8 cellular contexts compared by ENCODE assay signal in the genomic region with DNA sequence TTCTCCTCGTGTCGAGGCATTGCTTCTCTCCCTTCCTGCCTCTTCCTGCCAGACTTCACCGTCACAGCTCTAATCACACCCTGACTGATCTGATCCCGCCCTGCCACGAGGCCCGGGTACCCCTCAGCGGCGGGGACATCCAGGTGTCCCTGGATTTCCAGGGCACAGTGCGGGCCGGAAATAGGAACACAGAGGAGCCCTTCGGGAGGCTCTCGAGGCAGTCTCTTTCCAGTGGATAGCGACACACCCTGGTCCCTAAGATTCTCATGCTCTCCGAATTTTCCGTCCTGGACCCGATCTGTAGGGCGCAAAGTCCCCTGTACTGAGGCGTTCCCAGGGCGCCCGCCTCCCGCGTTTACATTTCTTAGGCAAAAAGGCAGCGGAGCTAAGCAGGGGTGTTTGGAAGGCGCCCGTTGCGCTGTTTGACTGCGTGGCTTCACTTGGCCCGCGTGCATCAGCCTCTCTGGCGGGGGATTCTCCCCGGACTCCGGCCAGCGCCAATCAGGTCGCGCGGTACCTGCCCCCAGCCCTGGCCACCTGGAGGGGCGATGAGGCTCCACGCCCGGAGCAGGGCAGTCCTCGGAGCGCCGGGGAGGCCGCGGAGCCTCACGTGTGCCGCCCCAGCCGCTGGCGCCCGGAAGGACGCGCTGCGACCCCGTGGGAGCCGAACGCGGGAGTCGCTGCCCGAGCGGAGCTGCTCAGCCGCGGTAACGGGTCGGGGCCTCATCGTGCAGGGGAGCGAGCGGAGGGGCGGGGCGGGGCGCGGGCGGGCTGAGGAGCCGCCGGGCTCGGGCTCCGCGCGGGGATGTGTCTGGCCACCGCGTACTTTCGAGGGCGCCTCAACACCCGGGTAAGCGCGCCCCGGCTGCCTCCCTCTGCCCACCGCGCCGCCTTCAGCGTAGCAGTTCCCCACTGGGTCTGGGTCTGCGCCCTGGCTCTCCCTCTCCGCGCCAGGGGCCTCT. TPM values are rescaled to one million over a fixed set of nuclear protein-coding genes. Genes with fewer than 3 reads are reported as not detected.
DNase-seq lines count a peak whose midpoint lies in the region; ATAC-seq and TF ChIP-seq lines count a peak whose summit lies in the region.

A gene (plus strand): TSS at position 575 of the 962 bp plus-strand sequence. CDS start 69,807 bp downstream, outside the sequence.

- no peaks in the 10 kb centered on the region for H3K36me3 Mint-ChIP-seq in progenitor cell of endocrine pancreas (ENCODE audit: insufficient read depth)

- H3K4me3 Mint-ChIP-seq in progenitor cell of endocrine pancreas (ENCODE audit: low read depth) = peak within 1 kb of the TSS; percentile 64

- peaks cover 78% of the 10 kb centered on the region for H3K27me3 Mint-ChIP-seq in progenitor cell of endocrine pancreas

- H3K27ac Mint-ChIP-seq in progenitor cell of endocrine pancreas = no peak within 1 kb of the TSS

- DNase-seq in GM03348 (ENCODE audit: low spot score) (peak; percentile 13), NCI-H526 (lab: John Stamatoyannopoulos, UW) (peak; percentile 54 to 85), progenitor cell of endocrine pancreas (ENCODE audit: low spot score, unreplicated experiment) (peak; percentile 19), HK-2 (ENCODE audit: unreplicated experiment) (no peak), dedifferentiated amniotic fluid mesenchymal stem cell (ENCODE audit: extremely low spot score) (no peak)

- TF ChIP-seq CTCF in progenitor cell of endocrine pancreas (IDR thresholded peaks at IDR 0.05; ENCODE audit: unreplicated experiment) = no peak

- H3K9me3 Mint-ChIP-seq in progenitor cell of endocrine pancreas (ENCODE audit: low read depth) = no peaks in the 10 kb centered on the region

- peak; percentile 23 for ATAC-seq in esophagus mucosa
- ATAC-seq in HG02884 (IDR thresholded peaks at IDR 0.05; ENCODE audit: unreplicated experiment) = no peak
- ATAC-seq in HG03139 (IDR thresholded peaks at IDR 0.05; ENCODE audit: unreplicated experiment) = no peak

- peaks cover 6% of the 10 kb centered on the region for H3K4me1 Mint-ChIP-seq in progenitor cell of endocrine pancreas (ENCODE audit: low read depth)

RNA-seq across cellular contexts. Expression of the gene that starts here (rescaled TPM):
- total RNA-seq in esophagus mucosa (not detected), progenitor cell of endocrine pancreas (1.1 and 1.5 TPM in 2 replicates)

Comparison
In these comparisons a context has a peak if more than half of its experiments do, and no peak if none do; other contexts are left out.
1. Peak in ATAC-seq in esophagus mucosa; RNA of the gene not detected or under 1 TPM.
2. DNase-seq: peak in GM03348 (single experiment), NCI-H526 (2 of 2) and progenitor cell of endocrine pancreas (single experiment); none in HK-2 (single experiment) and dedifferentiated amniotic fluid mesenchymal stem cell (single experiment).